ENCODE assay signal across 1 cellular context in the genomic region with DNA sequence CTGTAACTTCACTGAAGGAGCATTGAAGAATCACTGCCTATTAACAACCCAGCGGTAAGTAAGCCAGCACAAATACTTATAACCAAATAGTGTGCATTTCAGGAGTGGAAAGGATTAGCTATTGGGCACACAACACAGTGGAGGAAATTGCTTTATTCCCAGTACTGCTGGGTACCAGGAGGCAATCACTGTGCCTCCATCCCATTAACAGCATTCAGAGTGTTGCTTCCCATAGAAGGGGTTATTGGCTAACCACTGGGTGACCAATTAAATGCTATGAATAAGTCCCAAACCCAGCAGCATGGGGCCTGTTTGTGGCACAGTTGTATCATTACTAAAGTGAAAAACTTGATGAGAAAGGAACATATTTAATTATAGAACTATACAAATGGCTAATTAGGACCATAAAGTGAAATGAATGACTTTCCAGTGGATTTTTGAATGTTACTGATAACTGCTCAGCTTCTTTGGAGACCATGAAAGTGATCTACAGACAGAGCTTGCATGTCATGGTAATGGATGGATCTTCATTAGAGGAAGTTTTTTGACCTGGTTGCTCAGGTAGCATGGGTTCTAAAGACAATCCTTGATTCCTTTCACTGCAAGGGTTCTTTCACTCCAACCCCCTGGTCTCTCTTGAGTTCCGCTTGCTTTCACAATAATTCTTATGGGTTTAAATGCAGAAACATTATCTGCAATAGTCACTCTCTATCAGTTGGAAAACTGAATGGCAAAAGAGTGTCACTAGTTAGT.
TF ChIP-seq lines count a peak whose summit lies in the region.

No MANE protein-coding gene starts in this region.

TF ChIP-seq in H1, 55 proteins besides CTCF, POLR2A, EP300 and RAD21:
- TF ChIP-seq SP1 (IDR thresholded peaks at IDR 0.05; ENCODE audit: low read depth, low read length) (0 out of 2 replicates have a peak, but pooled peaks have one; percentile 7), BRCA1 (IDR thresholded peaks at IDR 0.05; ENCODE audit: low read depth, low read length) (no peak), NANOG (IDR thresholded peaks at IDR 0.05; ENCODE audit: insufficient read depth, low read depth, low read length, poor library complexity, severe bottlenecking) (peak; percentile 74), CTBP2 (IDR thresholded peaks at IDR 0.05; ENCODE audit: borderline replicate concordance, insufficient read depth, insufficient read length, low read length) (no peak), BACH1 (IDR thresholded peaks at IDR 0.05; ENCODE audit: low read length) (no peak)
- TF ChIP-seq, protein P1, sequence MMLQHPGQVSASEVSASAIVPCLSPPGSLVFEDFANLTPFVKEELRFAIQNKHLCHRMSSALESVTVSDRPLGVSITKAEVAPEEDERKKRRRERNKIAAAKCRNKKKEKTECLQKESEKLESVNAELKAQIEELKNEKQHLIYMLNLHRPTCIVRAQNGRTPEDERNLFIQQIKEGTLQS (IDR thresholded peaks at IDR 0.05; ENCODE audit: insufficient read depth, low read depth, low read length): no peak
- TF ChIP-seq, protein P2, sequence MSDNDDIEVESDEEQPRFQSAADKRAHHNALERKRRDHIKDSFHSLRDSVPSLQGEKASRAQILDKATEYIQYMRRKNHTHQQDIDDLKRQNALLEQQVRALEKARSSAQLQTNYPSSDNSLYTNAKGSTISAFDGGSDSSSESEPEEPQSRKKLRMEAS (IDR thresholded peaks at IDR 0.05): no peak
TF ChIP-seq in H1: peak in this region for 2.
